35 cellular contexts compared by ENCODE assay signal in genomic region chr19:18096258-18096657, GRCh38. TPM values are rescaled to one million over a fixed set of nuclear protein-coding genes. Genes with fewer than 3 reads are reported as not detected.
"Had no signal": no experiment of that assay in that cellular context is flagged by ENCODE, and none has a peak within 500 bp of the region (broad histone marks: within the 10 kb centered on the region; RNA-seq: fewer than 3 reads in every experiment).

No MANE protein-coding gene starts in this region.

- H3K4me1 ChIP-seq: prostate gland had no signal

- H3K9me3 Mint-ChIP-seq: activated T-helper 17 cell treated with anti-CD3 and anti-CD28 coated beads, Interleukin-2, amount 50 U/mL, for 72 hours; endodermal cell; immature natural killer cell; nephron progenitor cell; stimulated activated naive B cell treated with anti-CD40 and anti-IgM and Interleukin-4, amounts not matched to agents 10 μg/mL and 1 μg/mL and 100 μg/mL, for 72 hours; T-helper 2 cell treated with Interferon-gamma antibody and Interleukin-4, amounts not matched to agents 5 μg/mL and 100 μg/mL, for 36 hours had no signal

- DNase-seq: activated CD4-positive, alpha-beta T cell treated with anti-CD3 and anti-CD28 coated beads for 4 hours; activated CD4-positive, alpha-beta T cell treated with anti-CD3 and anti-CD28 coated beads, Interleukin-2, amount 50 U/mL, for 4 hours; activated CD4-positive, CD25-positive, alpha-beta regulatory T cell; activated CD8-positive, alpha-beta memory T cell treated with anti-CD3 and anti-CD28 coated beads, Interleukin-2, amount 50 U/mL, for 4 hours; activated gamma-delta T cell treated with Interleukin-2 at 50 U/mL for 16 hours; activated naive CD4-positive, alpha-beta T cell treated with anti-CD3 and anti-CD28 coated beads, Interleukin-2, amount 50 U/mL, for 16 hours; activated T-cell treated with anti-CD3 and anti-CD28 coated beads, Interleukin-2, amount 50 U/mL, for 1 hour; central memory CD4-positive, alpha-beta T cell; endodermal cell; foreskin fibroblast; heart left ventricle; hypothalamus; immature natural killer cell; kidney; left colon; mammary epithelial cell; midbrain; nephron progenitor cell; retina; sigmoid colon; small intestine; stimulated activated CD4-positive, alpha-beta T cell treated with anti-CD3 and anti-CD28 coated beads, Interleukin-1b, Interleukin-23, amount 100 ng/mL, for 48 hours; stimulated activated CD4-positive, alpha-beta T cell treated with anti-CD3 and anti-CD28 coated beads, Interleukin-4, amount 100 ng/mL, for 4 hours; stimulated activated CD8-positive, alpha-beta memory T cell treated with anti-CD3 and anti-CD28 coated beads, Interleukin-4, amount 100 ng/mL, for 48 hours; stimulated activated naive B cell treated with anti-CD40 and anti-IgM and Interleukin-4, amounts not matched to agents 10 μg/mL and 1 μg/mL and 100 μg/mL, for 72 hours; stomach; T-helper 1 cell; tibial artery; upper lobe of right lung had no signal

- H3K4me3 Mint-ChIP-seq: activated T-helper 17 cell treated with anti-CD3 and anti-CD28 coated beads, Interleukin-2, amount 50 U/mL, for 72 hours; endodermal cell; nephron progenitor cell; stimulated activated naive B cell treated with anti-CD40 and anti-IgM and Interleukin-4, amounts not matched to agents 10 μg/mL and 1 μg/mL and 100 μg/mL, for 72 hours; T-helper 2 cell treated with Interferon-gamma antibody and Interleukin-4, amounts not matched to agents 5 μg/mL and 100 μg/mL, for 36 hours had no signal

- H3K27ac ChIP-seq: breast epithelium, heart left ventricle, pancreas, prostate gland, sigmoid colon, stomach, upper lobe of right lung had no signal

- H3K27me3 ChIP-seq: breast epithelium, pancreas, tibial artery, upper lobe of right lung had no signal

- H3K27ac Mint-ChIP-seq: activated T-helper 17 cell treated with anti-CD3 and anti-CD28 coated beads, Interleukin-2, amount 50 U/mL, for 72 hours; endodermal cell; nephron progenitor cell; stimulated activated naive B cell treated with anti-CD40 and anti-IgM and Interleukin-4, amounts not matched to agents 10 μg/mL and 1 μg/mL and 100 μg/mL, for 72 hours; T-helper 2 cell treated with Interferon-gamma antibody and Interleukin-4, amounts not matched to agents 5 μg/mL and 100 μg/mL, for 36 hours had no signal

- ATAC-seq: activated T-helper 17 cell treated with anti-CD3 and anti-CD28 coated beads, Interleukin-2, amount 50 U/mL, for 72 hours; esophagus mucosa; heart left ventricle; left colon; pancreas; stimulated activated naive B cell treated with anti-CD40 and anti-IgM and Interleukin-4, amounts not matched to agents 10 μg/mL and 1 μg/mL and 100 μg/mL, for 72 hours; upper lobe of right lung had no signal

- H3K36me3 ChIP-seq: breast epithelium, heart left ventricle, pancreas, prostate gland, sigmoid colon, stomach, tibial artery, upper lobe of right lung had no signal

- H3K9me3 ChIP-seq: breast epithelium, heart left ventricle, pancreas, prostate gland, sigmoid colon, stomach, tibial artery, upper lobe of right lung had no signal

- H3K27me3 Mint-ChIP-seq: activated T-helper 17 cell treated with anti-CD3 and anti-CD28 coated beads, Interleukin-2, amount 50 U/mL, for 72 hours; stimulated activated naive B cell treated with anti-CD40 and anti-IgM and Interleukin-4, amounts not matched to agents 10 μg/mL and 1 μg/mL and 100 μg/mL, for 72 hours had no signal

- H3K4me3 ChIP-seq: breast epithelium, heart left ventricle, pancreas, prostate gland, sigmoid colon, stomach, tibial artery, upper lobe of right lung had no signal

RNA-seq across cellular contexts. Expression of gene IL12RB1, which starts 9.5 kb away (rescaled TPM):
- total RNA-seq: endodermal cell, mammary epithelial cell had no signal
